ENCODE assay signal across 22 cellular contexts in genomic region chr7:106644999-106645398, GRCh38. TPM values are rescaled to one million over a fixed set of nuclear protein-coding genes. Genes with fewer than 3 reads are reported as not detected.
DNase-seq lines count a peak whose midpoint lies in the region; ATAC-seq, FAIRE-seq and TF ChIP-seq lines count a peak whose summit lies in the region.
"Had no signal": no experiment of that assay in that cellular context is flagged by ENCODE, and none has a peak within 500 bp of the region (broad histone marks: within the 10 kb centered on the region; RNA-seq: fewer than 3 reads in every experiment).

No MANE protein-coding gene starts in this region.

- H3K23ac ChIP-seq in H9 (ENCODE audit: insufficient read length, low read depth, low read length) = no peak overlapping the region

- H3K4me3 Mint-ChIP-seq in H9 = no peak overlapping the region
- H3K4me3 Mint-ChIP-seq: activated naive CD8-positive, alpha-beta T cell treated with anti-CD3 and anti-CD28 coated beads for 36 hours; brain; CD4-positive, alpha-beta T cell; dendritic cell treated with granulocyte-macrophage colony-stimulating factor and Interleukin-4, amounts not matched to agents 40 ng/mL and 50 ng/mL, for 4 days; IgD-negative memory B cell; immature natural killer cell had no signal

- peak; percentile 75 for ATAC-seq in HG02588 (IDR thresholded peaks at IDR 0.05; ENCODE audit: unreplicated experiment)
- peak; percentile 55; the same call in 1 of the 3 replicates for ATAC-seq in K562
- ATAC-seq in PC-3 = no peak
- no peak for ATAC-seq in HG02973 (IDR thresholded peaks at IDR 0.05; ENCODE audit: unreplicated experiment)
- ATAC-seq: esophagus mucosa had no signal

- no peaks in the 10 kb centered on the region for H3K23me2 ChIP-seq in H9 (ENCODE audit: insufficient read length, low read depth, low read length, poor library complexity, severe bottlenecking)

- peaks cover 0 to 3% of the 10 kb centered on the region in 2 experiments; a peak in 3 of 5 replicates for H3K9me3 Mint-ChIP-seq in H9
- H3K9me3 Mint-ChIP-seq: activated naive CD8-positive, alpha-beta T cell treated with anti-CD3 and anti-CD28 coated beads for 36 hours; CD4-positive, alpha-beta T cell had no signal

- no peaks in the 10 kb centered on the region for H3K4me1 Mint-ChIP-seq in H9
- H3K4me1 Mint-ChIP-seq: activated naive CD8-positive, alpha-beta T cell treated with anti-CD3 and anti-CD28 coated beads for 36 hours; immature natural killer cell had no signal

- WGBS in K562 (ENCODE audit: insufficient coverage, low coverage, missing lambda C conversion rate) = 14% methylated on average over 1 of the region's 1 CpG
- no CpG with 5 or more reads among the region's 1 CpG for WGBS in H9 (ENCODE audit: extremely low coverage, insufficient read length, low lambda C conversion rate)

- TF ChIP-seq RAD21 in K562 (CRISPR knock-in tag; conservative IDR thresholded peaks at IDR 0.05 in 1 of 2, IDR thresholded peaks at IDR 0.05 in 1 of 2) = no peak

- no peaks in the 10 kb centered on the region; the same call in 1 of the 2 replicates for H3K27me3 Mint-ChIP-seq in H9 (ENCODE audit: low read depth)
- H3K27me3 Mint-ChIP-seq: dendritic cell treated with granulocyte-macrophage colony-stimulating factor and Interleukin-4, amounts not matched to agents 40 ng/mL and 50 ng/mL, for 4 days; IgD-negative memory B cell had no signal

- TF ChIP-seq EP300 in K562 (IDR thresholded peaks at IDR 0.05; ENCODE audit: low read length) = no peak

- H4K8ac ChIP-seq in H9 (replicated peaks; ENCODE audit: insufficient read length, low read depth, low read length) = no peak overlapping the region

- H3K14ac ChIP-seq in H9 (ENCODE audit: insufficient read depth, low read length) = no peak overlapping the region

- no peak overlapping the region for H3T11ph ChIP-seq in H9 (ENCODE audit: low read length)

- H3F3A ChIP-seq in PC-3 (ENCODE audit: low read length, unreplicated experiment) = no peaks in the 10 kb centered on the region

- intact Hi-C loops in K562 (cut with micrococcal nuclease) (no loop called here), PC-3 (cut with micrococcal nuclease) (no loop called here), dorsolateral prefrontal cortex (cut with DNase I) (no loop called here)

- no peak overlapping the region for H4K91ac ChIP-seq in H9 (ENCODE audit: insufficient read length, low read depth, low read length)

- CTCF ChIA-PET in K562 (lab: Yijun Ruan, JAX; ENCODE audit: low intra/inter-chr PET ratio) (interaction anchor here (0.6 kb wide), 1 partner anchor 490 kb away, joined by 3 read pairs; no protein-coding TSS in a partner anchor), PC-3 (lab: Charles Lee) (no interaction called here)

- no peak for TF ChIP-seq CTCF in K562 (IDR thresholded peaks at IDR 0.05 in 2 of 3, conservative IDR thresholded peaks at IDR 0.05 in 1 of 3; ENCODE audit: insufficient read depth in 2 of 3, low read depth in 1 of 3, low read length in 3 of 3)
- TF ChIP-seq CTCF in PC-3 (conservative IDR thresholded peaks at IDR 0.05; ENCODE audit: low read depth, low read length) = no peak
- TF ChIP-seq CTCF in dorsolateral prefrontal cortex (IDR thresholded peaks at IDR 0.05 in 54 of 56, conservative IDR thresholded peaks at IDR 0.05 in 2 of 56; ENCODE audit: low read depth in 1 of 56, partially characterized antibody in 56 of 56) = no peak
- TF ChIP-seq CTCF in H9 (conservative IDR thresholded peaks at IDR 0.05) = no peak

- no peak for TF ChIP-seq POLR2A in K562 (conservative IDR thresholded peaks at IDR 0.05)

- H4K5ac ChIP-seq in H9 (ENCODE audit: insufficient read length, low read depth, low read length) = no peak overlapping the region

- no peaks in the 10 kb centered on the region for H3K36me3 ChIP-seq in K562 (ENCODE audit: control insufficient read depth, insufficient read depth, low read length)
- no peaks in the 10 kb centered on the region for H3K36me3 ChIP-seq in PC-3 (ENCODE audit: low read depth, low read length)
- H3K36me3 ChIP-seq: right atrium auricular region, stomach had no signal

- H3K4me2 ChIP-seq in K562 (ENCODE audit: insufficient read depth, low read length) = no peak overlapping the region
- H3K4me2 ChIP-seq in PC-3 (ENCODE audit: low read length) = no peak overlapping the region
- no peak overlapping the region for H3K4me2 ChIP-seq in H9 (ENCODE audit: insufficient read depth, insufficient read length, low read length)

- no peaks in the 10 kb centered on the region for H3K36me3 Mint-ChIP-seq in H9 (ENCODE audit: insufficient read depth in 1 of 3, low read depth in 3 of 3)
- H3K36me3 Mint-ChIP-seq: activated naive CD8-positive, alpha-beta T cell treated with anti-CD3 and anti-CD28 coated beads for 36 hours; brain; immature natural killer cell had no signal

- H3K4me3 ChIP-seq in K562 (no peak overlapping the region), PC-3 (ENCODE audit: low read length) (no peak overlapping the region), dorsolateral prefrontal cortex (no peak overlapping the region)
- H3K4me3 ChIP-seq: right atrium auricular region, stomach had no signal

- DNase-seq in Ammon's horn (ENCODE audit: low spot score) (peak; percentile 35), NOMO-1 treated with dmso at 0.1 percent for 144 hours (lab: John Stamatoyannopoulos, UW; ENCODE audit: unreplicated experiment) (peak; percentile 24), K562 (ENCODE audit: extremely low read depth in 1 of 4, low spot score in 3 of 4) (no peak), PC-3 (no peak), dorsolateral prefrontal cortex (no peak), H9 (no peak)
- DNase-seq: activated naive CD8-positive, alpha-beta T cell treated with anti-CD3 and anti-CD28 coated beads for 36 hours; activated T-cell treated with anti-CD3 and anti-CD28 coated beads, Interleukin-2, amount 50 U/mL, for 48 hours; CD4-positive, alpha-beta T cell; DMS79 treated with DMSO at 0.1 percent for 48 hours; immature natural killer cell; mesenchymal stem cell; NCI-H1436; stomach had no signal

- no peaks in the 10 kb centered on the region for H3K9me2 ChIP-seq in PC-3 (replicated peaks; ENCODE audit: low read length)

- no peak overlapping the region for H3K56ac ChIP-seq in H9 (ENCODE audit: insufficient read length, low read depth, low read length)

- no TSS peak for BruUV-seq in K562 (replicated peaks; lab: Mats Ljungman, UMichigan)
- no TSS peak for BruUV-seq in PC-3 (replicated peaks; lab: Mats Ljungman, UMichigan)

- H2BK15ac ChIP-seq in H9 (ENCODE audit: low read depth, low read length) = no peak overlapping the region

- H2BK20ac ChIP-seq in H9 (ENCODE audit: low read depth, low read length, poor library complexity, severe bottlenecking) = no peak overlapping the region

- H2AFZ ChIP-seq in K562 (ENCODE audit: low read depth, low read length) = peak overlapping the region; percentile 67
- H2AFZ ChIP-seq in PC-3 (ENCODE audit: low read length) = no peak overlapping the region
- no peak overlapping the region for H2AFZ ChIP-seq in H9 (ENCODE audit: low read length)

- no peak overlapping the region for H3K18ac ChIP-seq in H9 (ENCODE audit: insufficient read length, low read depth, low read length)

- no peak overlapping the region for H2BK120ac ChIP-seq in H9 (ENCODE audit: low read depth, low read length, poor library complexity, severe bottlenecking)

- H3K4me1 ChIP-seq in K562 (replicated peaks in 1 of 2; ENCODE audit: control insufficient read depth in 2 of 2, insufficient read depth in 2 of 2, low read length in 2 of 2) (no peaks in the 10 kb centered on the region; a peak in 1 of 5 replicates), PC-3 (ENCODE audit: insufficient read depth, low read length) (no peaks in the 10 kb centered on the region), H9 (ENCODE audit: insufficient read depth, low read length) (no peaks in the 10 kb centered on the region)
- H3K4me1 ChIP-seq: right atrium auricular region, stomach had no signal

- no peak overlapping the region for H2AK5ac ChIP-seq in H9 (ENCODE audit: insufficient read length, low read length)

- no peak for FAIRE-seq in K562 (lab: Jason Lieb, UNC)
- FAIRE-seq: H1 had no signal

- no peak overlapping the region for H3K27ac Mint-ChIP-seq in H9
- H3K27ac Mint-ChIP-seq: activated naive CD8-positive, alpha-beta T cell treated with anti-CD3 and anti-CD28 coated beads for 36 hours; brain; CD4-positive, alpha-beta T cell; dendritic cell treated with granulocyte-macrophage colony-stimulating factor and Interleukin-4, amounts not matched to agents 40 ng/mL and 50 ng/mL, for 4 days; immature natural killer cell had no signal

- H3K27me3 ChIP-seq in K562 (ENCODE audit: control insufficient read depth in 2 of 2, insufficient read depth in 2 of 2, low read length in 2 of 2) (no peaks in the 10 kb centered on the region), PC-3 (ENCODE audit: low read length) (no peaks in the 10 kb centered on the region), dorsolateral prefrontal cortex (peaks cover 0 to 4% (median 0%) of the 10 kb centered on the region in 45 donors), H9 (ENCODE audit: insufficient read depth, low read length) (no peaks in the 10 kb centered on the region)
- H3K27me3 ChIP-seq: right atrium auricular region, stomach had no signal

- no peak overlapping the region for H2BK5ac ChIP-seq in H9 (ENCODE audit: insufficient read length, low read length)

- POLR2A ChIA-PET in K562 (lab: Yijun Ruan, JAX) = interaction anchor here (0.7 to 7.2 kb wide), 6 partner anchors 9 to 1097 kb away, joined by 3 to 37 read pairs (median 4); no protein-coding TSS in a partner anchor
- POLR2A ChIA-PET in PC-3 (lab: Charles Lee; ENCODE audit: unreplicated experiment) = interaction anchor here (0.6 kb wide), 1 partner anchor 932 kb away, joined by 3 read pairs; no protein-coding TSS in a partner anchor

- no peak overlapping the region for H3K27ac ChIP-seq in K562 (ENCODE audit: extremely low read depth, low read depth, low read length)
- H3K27ac ChIP-seq in PC-3 (ENCODE audit: low read length) = no peak overlapping the region
- H3K27ac ChIP-seq in dorsolateral prefrontal cortex = no peak overlapping the region
- H3K27ac ChIP-seq in H9 (ENCODE audit: insufficient read length, low read depth, low read length) = no peak overlapping the region
- H3K27ac ChIP-seq: right atrium auricular region, stomach had no signal

- H3K79me1 ChIP-seq in H9 (ENCODE audit: insufficient read depth, low read depth, low read length, poor library complexity, severe bottlenecking) = no peaks in the 10 kb centered on the region

- H3K79me2 ChIP-seq in K562 (ENCODE audit: control insufficient read depth, insufficient read depth, low read length) (no peaks in the 10 kb centered on the region), PC-3 (ENCODE audit: low read length) (no peaks in the 10 kb centered on the region), H9 (ENCODE audit: insufficient read depth, low read length) (no peaks in the 10 kb centered on the region)

- H2BK12ac ChIP-seq in H9 (ENCODE audit: insufficient read length, low read depth, low read length) = no peak overlapping the region

- H4K20me1 ChIP-seq in K562 (replicated peaks; ENCODE audit: control insufficient read depth, insufficient read depth, low read length) (no peaks in the 10 kb centered on the region), PC-3 (ENCODE audit: low read length) (no peaks in the 10 kb centered on the region), H9 (ENCODE audit: control insufficient read depth, insufficient read depth, insufficient read length) (no peaks in the 10 kb centered on the region)

- H3K9me3 ChIP-seq in K562 (replicated peaks; ENCODE audit: control insufficient read depth, insufficient read depth, low read depth, low read length) = 0 out of 2 replicates have a peak, but pooled peaks cover 2% of the 10 kb centered on the region
- no peaks in the 10 kb centered on the region for H3K9me3 ChIP-seq in PC-3 (ENCODE audit: low read length)
- H3K9me3 ChIP-seq in H9 (ENCODE audit: control insufficient read depth, low read depth, low read length) = no peaks in the 10 kb centered on the region
- H3K9me3 ChIP-seq: right atrium auricular region, stomach had no signal

- no peaks in the 10 kb centered on the region for H3K9me1 ChIP-seq in K562 (ENCODE audit: control insufficient read depth, insufficient read depth, low read length)

- in situ Hi-C loops in K562 (cut with MboI) = no loop called here

- no peak overlapping the region for H3K4ac ChIP-seq in H9 (ENCODE audit: low read depth, low read length)

- no peak overlapping the region for H3K9ac ChIP-seq in K562 (ENCODE audit: insufficient read depth in 1 of 2, low read depth in 2 of 2, low read length in 2 of 2)
- no peak overlapping the region for H3K9ac ChIP-seq in PC-3 (ENCODE audit: low read length)
- no peak overlapping the region for H3K9ac ChIP-seq in H9 (ENCODE audit: extremely low read depth, insufficient read length, low read length)

RNA-seq across cellular contexts. Expression of gene CCDC71L, which starts 16.0 kb away (rescaled TPM):
- total RNA-seq in K562 (2011; cell fraction: chromatin; rRNA removed; ENCODE audit: low replicate concordance) = 17.4 and 20.0 TPM in 2 replicates
- 19.7 and 20.5 TPM in 2 replicates for total RNA-seq in K562 (2011; cell fraction: nucleolus; rRNA removed)
- total RNA-seq in K562 (2011; cell fraction: nucleoplasm; rRNA removed) = 23.1 and 28.9 TPM in 2 replicates
- total RNA-seq in K562 (2014; rRNA removed) (78.7 and 83.9 TPM in 2 replicates), K562 (2014; rRNA removed; fragmentation: Illumina TruSeq; extraction: Trizol) (26.2 and 32.8 TPM in 2 replicates), K562 (2015; rRNA removed; fragmentation: Illumina TruSeq; extraction: Trizol) (21.3 and 22.2 TPM in 2 replicates), K562 (2021) (96.1 and 108 TPM in 2 replicates), PC-3 (2014; rRNA removed) (27.0 and 28.6 TPM in 2 replicates), dorsolateral prefrontal cortex (1 to 10 TPM; 2.7 to 9.8 (median 6.1) TPM), H9 (2021) (12.8 and 13.7 TPM in 2 replicates)
- polyA plus RNA-seq in K562 (2011; rRNA removed) (16.0 and 25.4 TPM in 2 replicates), K562 (2014; fragmentation: Illumina TruSeq; extraction: Trizol) (23.2 and 39.7 TPM in 2 replicates), K562 (2014; fragmentation: Nextera tagmentation; extraction: Ambion mirVana) (1 to 10 TPM; 5.7 to 7.7 TPM), K562 (2014; rRNA removed) (59.1 and 61.3 TPM in 2 replicates)
- 20.8 and 43.7 TPM in 2 replicates for polyA plus RNA-seq in K562 (2011; cell fraction: cytosol; rRNA removed)
- 17.5 and 23.9 TPM in 2 replicates for polyA plus RNA-seq in K562 (2011; cell fraction: nucleus; rRNA removed)
- 59.3 and 80.9 TPM in 2 replicates for polyA plus RNA-seq in K562 (2012)
- polyA minus RNA-seq in K562 (2011; rRNA and poly(A)+ RNA removed) = 11.8 and 13.3 TPM in 2 replicates
- polyA minus RNA-seq in K562 (2011; cell fraction: cytosol; rRNA and poly(A)+ RNA removed) = 14.5 and 18.4 TPM in 2 replicates
- polyA minus RNA-seq in K562 (2011; cell fraction: nucleus; rRNA and poly(A)+ RNA removed) = 16.4 and 23.1 TPM in 2 replicates

Comparison
In these comparisons a context has a peak if more than half of its experiments do, and no peak if none do; other contexts are left out.
1. DNase-seq: peak in Ammon's horn (single experiment) and NOMO-1 treated with dmso at 0.1 percent for 144 hours (single experiment); none in K562 (0 of 4), PC-3 (single experiment), dorsolateral prefrontal cortex (0 of 10) and H9 (single experiment).
2. ATAC-seq: peak in HG02588 (single experiment) and K562 (single experiment); none in PC-3 (single experiment) and HG02973 (single experiment).